27 cellular contexts compared by ENCODE assay signal in genomic region chr2:6113796-6114195, GRCh38.
"Had no signal": no experiment of that assay in that cellular context is flagged by ENCODE, and none has a peak within 500 bp of the region (broad histone marks: within the 10 kb centered on the region; RNA-seq: fewer than 3 reads in every experiment).

No MANE protein-coding gene starts in this region.

- H3K36me3 Mint-ChIP-seq: naive B cell had no signal

- H3K4me1 ChIP-seq: heart right ventricle, left lung, lower lobe of right lung, uterus had no signal

- H3K27me3 Mint-ChIP-seq: activated B cell treated with CpG ODN at 0.5 μM for 24 hours; activated CD8-positive, alpha-beta T cell treated with anti-CD3 and anti-CD28 coated beads for 36 hours; activated T-helper 17 cell treated with anti-CD3 and anti-CD28 coated beads, Interleukin-2, amount 50 U/mL, for 72 hours; progenitor cell of endocrine pancreas had no signal

- DNase-seq: activated B cell treated with CpG ODN at 0.5 μM for 24 hours; activated CD4-positive, alpha-beta T cell treated with anti-CD3 and anti-CD28 coated beads, Interleukin-2, amount 50 U/mL, for 1 hour; activated CD8-positive, alpha-beta T cell treated with anti-CD3 and anti-CD28 coated beads for 36 hours; activated gamma-delta T cell treated with Interleukin-2 at 50 U/mL for 16 hours; activated naive CD4-positive, alpha-beta T cell treated with anti-CD3 and anti-CD28 coated beads, Interleukin-2, amount 50 U/mL, for 16 hours; activated T-cell treated with anti-CD3 and anti-CD28 coated beads, Interleukin-2, amount 50 U/mL, for 4 hours; amniotic stem cell; brain microvascular endothelial cell; dorsolateral prefrontal cortex; effector memory CD4-positive, alpha-beta T cell; heart right ventricle; left lung; lower lobe of right lung; naive B cell; retina; stimulated activated CD4-positive, alpha-beta T cell treated with anti-CD3 and anti-CD28 coated beads, Interleukin-12 subunit alpha, Interleukin-12 subunit beta, amount 100 ng/mL, for 4 hours; stimulated activated CD4-positive, alpha-beta T cell treated with anti-CD3 and anti-CD28 coated beads, Interleukin-4, amount 100 ng/mL, for 1 hour; stimulated activated naive CD8-positive, alpha-beta T cell treated with anti-CD3 and anti-CD28 coated beads, Interleukin-15, Interleukin-2, amounts not matched to agents 100 U/mL and 50 U/mL, for 24 hours; T-helper 2 cell; trophoblast cell; uterus had no signal

- H3K27ac Mint-ChIP-seq: activated B cell treated with CpG ODN at 0.5 μM for 24 hours; activated CD8-positive, alpha-beta T cell treated with anti-CD3 and anti-CD28 coated beads for 36 hours; activated T-helper 17 cell treated with anti-CD3 and anti-CD28 coated beads, Interleukin-2, amount 50 U/mL, for 72 hours; naive B cell; progenitor cell of endocrine pancreas had no signal

- H3K9me3 Mint-ChIP-seq: activated B cell treated with CpG ODN at 0.5 μM for 24 hours had no signal

- H3K27me3 ChIP-seq: brain microvascular endothelial cell, heart right ventricle, left lung, uterus had no signal

- H3K36me3 ChIP-seq: brain microvascular endothelial cell, heart right ventricle, left lung, lower lobe of right lung, thoracic aorta, uterus had no signal

- H3K4me3 ChIP-seq: coronary artery, heart right ventricle, left lung, lower lobe of right lung, skin epidermis, thoracic aorta, uterus had no signal

- H3K4me3 Mint-ChIP-seq: activated B cell treated with CpG ODN at 0.5 μM for 24 hours; activated CD8-positive, alpha-beta T cell treated with anti-CD3 and anti-CD28 coated beads for 36 hours; activated T-cell treated with anti-CD3 and anti-CD28 coated beads, Interleukin-2, amount 50 U/mL, for 4 hours; activated T-helper 17 cell treated with anti-CD3 and anti-CD28 coated beads, Interleukin-2, amount 50 U/mL, for 72 hours; naive B cell had no signal

- H3K9me3 ChIP-seq: heart right ventricle, left lung, lower lobe of right lung, thoracic aorta, uterus had no signal

- ATAC-seq: activated CD8-positive, alpha-beta T cell treated with anti-CD3 and anti-CD28 coated beads for 36 hours; activated T-cell treated with anti-CD3 and anti-CD28 coated beads, Interleukin-2, amount 50 U/mL, for 4 hours; activated T-helper 17 cell treated with anti-CD3 and anti-CD28 coated beads, Interleukin-2, amount 50 U/mL, for 72 hours; heart right ventricle; left lung; lower lobe of right lung; sciatic nerve; stimulated activated naive CD8-positive, alpha-beta T cell treated with anti-CD3 and anti-CD28 coated beads, Interleukin-15, Interleukin-2, amounts not matched to agents 100 U/mL and 50 U/mL, for 24 hours had no signal

- H3K27ac ChIP-seq: brain microvascular endothelial cell, coronary artery, heart right ventricle, left lung, lower lobe of right lung, skin epidermis, thoracic aorta, uterus had no signal

- H3K4me1 Mint-ChIP-seq: activated B cell treated with CpG ODN at 0.5 μM for 24 hours; activated T-helper 17 cell treated with anti-CD3 and anti-CD28 coated beads, Interleukin-2, amount 50 U/mL, for 72 hours; naive B cell had no signal
